In the genomic region with DNA sequence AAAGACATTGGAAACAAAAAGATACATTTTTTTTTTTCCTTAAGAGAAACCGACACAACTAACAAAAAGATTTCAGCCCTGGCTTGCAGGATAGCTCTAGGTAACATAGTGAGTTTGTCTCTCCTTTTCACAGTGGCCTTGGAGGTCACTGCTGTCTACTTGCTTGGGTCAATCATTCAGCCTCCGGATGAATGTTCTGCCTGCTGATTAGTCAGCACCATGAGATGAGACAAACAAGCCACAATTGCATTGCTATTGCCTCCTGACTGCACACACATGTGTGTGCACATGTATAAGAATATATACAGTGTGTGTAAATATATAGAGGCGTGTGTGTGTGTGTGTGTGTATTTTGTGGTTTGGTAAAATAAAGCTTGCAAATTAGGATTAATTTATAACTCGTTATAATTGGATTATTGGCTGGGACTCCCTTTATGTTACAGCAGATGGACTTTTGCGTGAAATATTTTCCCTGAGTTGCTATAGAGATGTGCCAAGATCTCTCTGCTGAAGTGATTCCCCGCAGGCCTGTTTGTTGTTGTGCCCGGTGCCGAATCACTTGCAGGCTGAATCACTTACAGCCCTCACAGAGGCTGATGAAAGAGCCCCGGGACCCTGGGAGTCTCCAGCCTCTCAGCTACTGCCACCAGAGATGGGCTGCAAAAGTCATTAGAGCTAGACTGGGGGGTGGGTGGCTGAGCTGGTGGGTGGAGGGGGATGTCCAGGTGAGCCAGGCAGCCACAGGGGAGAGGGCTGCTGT, we compare ENCODE assay signal across 16 cellular contexts.
DNase-seq lines count a peak whose midpoint lies in the region; ATAC-seq lines count a peak whose summit lies in the region.
"Had no signal": no experiment of that assay in that cellular context is flagged by ENCODE, and none has a peak within 500 bp of the region (broad histone marks: within the 10 kb centered on the region; RNA-seq: fewer than 3 reads in every experiment).

No MANE protein-coding gene starts in this region.

- WGBS in GM23248 (ENCODE audit: low coverage in 1 of 2, low lambda C conversion rate in 2 of 2, missing lambda C conversion rate in 2 of 2), 2 experiments, result 2 to 4% methylated on average over 9 of the region's 9 CpGs

- DNase-seq in GM23248 (peak; percentile 73), RPMI8226 (peak; percentile 12), fibroblast of the conjunctiva (ENCODE audit: low read depth) (peak; percentile 84), renal cortical epithelial cell (ENCODE audit: low read depth) (peak; percentile 51), iPS-NIHi7 (ENCODE audit: extremely low spot score) (no peak), T-helper 1 cell (no peak)
- DNase-seq: activated CD4-positive, alpha-beta T cell treated with anti-CD3 and anti-CD28 coated beads, Interleukin-2, amount 50 U/mL, for 1 hour; activated effector memory CD4-positive, alpha-beta T cell treated with anti-CD3 and anti-CD28 coated beads, Interleukin-2, amount 50 U/mL, for 16 hours; COR-L47; immature natural killer cell; NCI-H2171 treated with DMSO at 0.1 percent for 48 hours had no signal

- peaks cover 45% of the 10 kb centered on the region for H3K27me3 ChIP-seq in GM23248 (replicated peaks; ENCODE audit: insufficient read depth)

- peaks cover 12% of the 10 kb centered on the region; the same call in 1 of the 2 replicates for H3K4me1 ChIP-seq in GM23248 (ENCODE audit: insufficient read depth)

- no peak overlapping the region for H3K4me3 ChIP-seq in GM23248
- H3K4me3 ChIP-seq: K562, skin epidermis, thoracic aorta had no signal

- peak overlapping the region; percentile 19 for H3K4me2 ChIP-seq in GM23248 (ENCODE audit: unreplicated experiment)

- 0 out of 2 replicates have a peak overlapping the region, but pooled peaks have one; percentile 30 for H3K9ac ChIP-seq in GM23248

- no peaks in the 10 kb centered on the region for H3K36me3 ChIP-seq in GM23248 (ENCODE audit: low read depth)
- H3K36me3 ChIP-seq: thoracic aorta had no signal

- H3K9me2 ChIP-seq in GM23248 (ENCODE audit: insufficient read depth), result no peaks in the 10 kb centered on the region

- H3K27ac ChIP-seq in GM23248, result 0 out of 2 replicates have a peak overlapping the region, but pooled peaks have one; percentile 2
- H3K27ac ChIP-seq: epithelial cell of prostate, thoracic aorta had no signal

- no peaks in the 10 kb centered on the region for H3K79me2 ChIP-seq in GM23248 (ENCODE audit: insufficient read depth)

- H3F3A ChIP-seq in GM23248 (ENCODE audit: insufficient read depth), result no peaks in the 10 kb centered on the region

- no peaks in the 10 kb centered on the region for H3K9me3 ChIP-seq in GM23248 (ENCODE audit: low read depth)
- H3K9me3 ChIP-seq: thoracic aorta had no signal

- in situ Hi-C loops in GM23248 (cut with MboI), result no loop called here

- no peak overlapping the region for H2AFZ ChIP-seq in GM23248

- ATAC-seq in HG02840 (IDR thresholded peaks at IDR 0.05; ENCODE audit: low FRiP score, unreplicated experiment), result no peak
- ATAC-seq: K562 had no signal

- no peaks in the 10 kb centered on the region for H4K20me1 ChIP-seq in GM23248 (ENCODE audit: insufficient read depth)

Comparison
In these comparisons a context has a peak if more than half of its experiments do, and no peak if none do; other contexts are left out.
1. DNase-seq: peak in GM23248 (single experiment), RPMI8226 (single experiment), fibroblast of the conjunctiva (single experiment) and renal cortical epithelial cell (single experiment); none in iPS-NIHi7 (single experiment) and T-helper 1 cell (0 of 5).